1 cellular context compared by ENCODE assay signal in the genomic region with DNA sequence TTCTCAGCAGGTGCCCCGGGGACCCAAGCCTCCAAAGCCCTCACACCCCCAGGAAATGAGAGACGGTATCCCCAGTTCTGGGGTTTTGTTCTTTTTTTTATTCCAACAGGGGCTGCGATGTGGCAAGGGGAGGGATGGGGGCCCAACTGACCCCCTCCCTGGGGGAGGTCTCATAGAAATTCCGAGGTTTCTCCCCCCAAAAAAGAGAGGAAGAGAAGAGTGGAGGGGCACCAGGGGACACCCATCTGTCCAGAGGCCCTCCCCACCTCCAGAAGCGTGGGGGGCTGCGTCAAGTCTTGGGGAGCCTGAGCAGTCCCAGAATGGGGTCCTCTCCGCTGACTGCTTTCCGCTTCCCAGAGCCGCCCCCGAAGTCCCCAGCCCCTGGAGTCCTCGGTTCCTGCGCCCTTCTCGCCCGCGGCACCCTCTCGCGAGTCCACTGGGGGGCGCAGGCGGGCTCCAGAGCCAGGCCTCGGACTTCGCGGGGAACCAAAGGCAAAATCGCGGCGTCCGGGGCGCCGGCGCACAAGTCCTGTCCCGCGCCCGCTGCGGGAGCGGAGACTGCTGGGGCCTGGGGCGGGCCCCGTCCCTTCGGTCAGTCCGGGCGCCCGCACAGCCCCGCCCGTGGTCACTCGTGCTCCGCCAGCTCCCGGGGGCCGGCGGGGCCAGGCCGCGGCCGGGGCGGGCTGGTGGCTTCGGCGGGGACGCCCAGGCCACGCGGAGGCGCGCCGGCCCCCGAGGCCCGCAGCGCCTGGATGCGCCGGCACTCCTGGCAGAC.
TF ChIP-seq lines count a peak whose summit lies in the region.

No MANE protein-coding gene starts in this region.

TF ChIP-seq in WTC11, 78 proteins besides CTCF, POLR2A, EP300 and RAD21 (continued from another document):
- TF ChIP-seq, protein P1, sequence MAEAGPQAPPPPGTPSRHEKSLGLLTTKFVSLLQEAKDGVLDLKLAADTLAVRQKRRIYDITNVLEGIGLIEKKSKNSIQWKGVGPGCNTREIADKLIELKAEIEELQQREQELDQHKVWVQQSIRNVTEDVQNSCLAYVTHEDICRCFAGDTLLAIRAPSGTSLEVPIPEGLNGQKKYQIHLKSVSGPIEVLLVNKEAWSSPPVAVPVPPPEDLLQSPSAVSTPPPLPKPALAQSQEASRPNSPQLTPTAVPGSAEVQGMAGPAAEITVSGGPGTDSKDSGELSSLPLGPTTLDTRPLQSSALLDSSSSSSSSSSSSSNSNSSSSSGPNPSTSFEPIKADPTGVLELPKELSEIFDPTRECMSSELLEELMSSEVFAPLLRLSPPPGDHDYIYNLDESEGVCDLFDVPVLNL (CRISPR knock-in tag; IDR thresholded peaks at IDR 0.05; ENCODE audit: borderline replicate concordance, low read depth), result no peak
- TF ChIP-seq ATF1 (CRISPR knock-in tag; IDR thresholded peaks at IDR 0.05) (no peak), ZNF138 (CRISPR knock-in tag; conservative IDR thresholded peaks at IDR 0.05) (no peak), ATF2 (CRISPR knock-in tag; IDR thresholded peaks at IDR 0.05; ENCODE audit: borderline replicate concordance, low read depth) (no peak)
